Comparison of ENCODE assay signal across 9 cellular contexts in genomic region chr7:105875505-105875904, GRCh38. TPM values are rescaled to one million over a fixed set of nuclear protein-coding genes. Genes with fewer than 3 reads are reported as not detected.
DNase-seq lines count a peak whose midpoint lies in the region; ATAC-seq lines count a peak whose summit lies in the region.
"Had no signal": no experiment of that assay in that cellular context is flagged by ENCODE, and none has a peak within 500 bp of the region (broad histone marks: within the 10 kb centered on the region; RNA-seq: fewer than 3 reads in every experiment).

No MANE protein-coding gene starts in this region.

- H3K9ac ChIP-seq in mucosa of stomach (ENCODE audit: low read length) = peak overlapping the region; percentile 93

- H3K4me1 ChIP-seq in mucosa of stomach (ENCODE audit: control insufficient read depth, insufficient read depth, low read length) = peaks cover 28% of the 10 kb centered on the region

- H3K9me3 ChIP-seq in mucosa of stomach (ENCODE audit: control insufficient read depth, low read length) = no peaks in the 10 kb centered on the region

- peaks cover 5% of the 10 kb centered on the region for H3K36me3 Mint-ChIP-seq in stimulated activated naive CD8-positive, alpha-beta T cell treated with anti-CD3 and anti-CD28 coated beads, Interleukin-15, Interleukin-2, amounts not matched to agents 100 ng/mL and 50 ng/mL, for 24 hours (ENCODE audit: low read depth)
- peaks cover 11% of the 10 kb centered on the region for H3K36me3 Mint-ChIP-seq in central memory CD8-positive, alpha-beta T cell (ENCODE audit: insufficient read depth)

- H3K27ac Mint-ChIP-seq in stimulated activated naive CD8-positive, alpha-beta T cell treated with anti-CD3 and anti-CD28 coated beads, Interleukin-15, Interleukin-2, amounts not matched to agents 100 ng/mL and 50 ng/mL, for 24 hours = peak overlapping the region; percentile 89
- peak overlapping the region; percentile 89 for H3K27ac Mint-ChIP-seq in central memory CD8-positive, alpha-beta T cell (ENCODE audit: low read depth)

- no peak for DNase-seq in stimulated activated naive CD8-positive, alpha-beta T cell treated with anti-CD3 and anti-CD28 coated beads, Interleukin-15, Interleukin-2, amounts not matched to agents 100 U/mL and 50 U/mL, for 24 hours
- DNase-seq in central memory CD8-positive, alpha-beta T cell (ENCODE audit: low spot score in 2 of 2) = no peak
- DNase-seq in HT-29 (ENCODE audit: low spot score) (no peak), AML-193 (lab: John Stamatoyannopoulos, UW) (no peak), NCI-H446 treated with DMSO at 0.1 percent for 48 hours (lab: John Stamatoyannopoulos, UW) (no peak)
- DNase-seq: NCI-H1105 had no signal

- H3K9me3 Mint-ChIP-seq in stimulated activated naive CD8-positive, alpha-beta T cell treated with anti-CD3 and anti-CD28 coated beads, Interleukin-15, Interleukin-2, amounts not matched to agents 100 ng/mL and 50 ng/mL, for 24 hours = no peaks in the 10 kb centered on the region
- no peaks in the 10 kb centered on the region for H3K9me3 Mint-ChIP-seq in central memory CD8-positive, alpha-beta T cell

- peaks cover 55% of the 10 kb centered on the region for H3K4me1 Mint-ChIP-seq in stimulated activated naive CD8-positive, alpha-beta T cell treated with anti-CD3 and anti-CD28 coated beads, Interleukin-15, Interleukin-2, amounts not matched to agents 100 ng/mL and 50 ng/mL, for 24 hours (ENCODE audit: low read depth)
- H3K4me1 Mint-ChIP-seq in central memory CD8-positive, alpha-beta T cell = peaks cover 52% of the 10 kb centered on the region

- peaks cover 8% of the 10 kb centered on the region for H3K27me3 Mint-ChIP-seq in stimulated activated naive CD8-positive, alpha-beta T cell treated with anti-CD3 and anti-CD28 coated beads, Interleukin-15, Interleukin-2, amounts not matched to agents 100 ng/mL and 50 ng/mL, for 24 hours
- no peaks in the 10 kb centered on the region for H3K27me3 Mint-ChIP-seq in central memory CD8-positive, alpha-beta T cell

- H3K4me3 ChIP-seq in mucosa of stomach (ENCODE audit: low read length) = peak overlapping the region; percentile 62

- H3K4me3 Mint-ChIP-seq in stimulated activated naive CD8-positive, alpha-beta T cell treated with anti-CD3 and anti-CD28 coated beads, Interleukin-15, Interleukin-2, amounts not matched to agents 100 ng/mL and 50 ng/mL, for 24 hours = peak overlapping the region; percentile 91
- peak overlapping the region; percentile 99 for H3K4me3 Mint-ChIP-seq in central memory CD8-positive, alpha-beta T cell

- no peak for ATAC-seq in stimulated activated naive CD8-positive, alpha-beta T cell treated with anti-CD3 and anti-CD28 coated beads, Interleukin-15, Interleukin-2, amounts not matched to agents 100 U/mL and 50 U/mL, for 24 hours
- ATAC-seq in central memory CD8-positive, alpha-beta T cell (replicated peaks; ENCODE audit: extremely low read depth, poor library complexity, severe bottlenecking) = no peak
- ATAC-seq in HG03565 (IDR thresholded peaks at IDR 0.05; ENCODE audit: unreplicated experiment) = no peak

- no peaks in the 10 kb centered on the region for H3K27me3 ChIP-seq in mucosa of stomach (ENCODE audit: control insufficient read depth, insufficient read depth, low read length)

- no peaks in the 10 kb centered on the region for H3K36me3 ChIP-seq in mucosa of stomach (ENCODE audit: control insufficient read depth, insufficient read depth, low read length)

RNA-seq across cellular contexts. Expression of gene ATXN7L1, which starts 0.9 kb away (rescaled TPM):
- total RNA-seq in HT-29 (2014; rRNA removed; shearing (Covaris generic)) = 3.8 and 4.0 TPM in 2 replicates
